Comparison of ENCODE assay signal across 22 cellular contexts in the genomic region with DNA sequence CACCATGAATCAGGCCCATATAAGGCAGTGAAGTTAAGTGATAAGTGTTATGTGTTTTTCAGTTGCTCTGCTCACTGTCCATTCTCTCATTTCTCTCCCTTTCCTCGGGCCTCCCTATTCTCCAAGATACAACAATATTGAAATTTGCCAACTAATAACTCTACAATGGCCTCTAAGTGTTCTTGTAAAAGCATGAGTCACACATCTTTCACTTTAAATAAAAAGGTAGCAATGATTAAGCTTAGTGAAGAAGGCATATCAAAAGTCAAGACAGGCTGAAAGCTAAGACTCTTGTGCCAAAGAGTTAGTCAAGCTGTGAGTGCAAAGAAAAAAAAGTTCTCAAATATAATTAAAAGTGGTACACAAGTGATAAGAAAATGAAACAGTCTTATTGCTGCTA.
"Had no signal": no experiment of that assay in that cellular context is flagged by ENCODE, and none has a peak within 500 bp of the region (broad histone marks: within the 10 kb centered on the region; RNA-seq: fewer than 3 reads in every experiment).

No MANE protein-coding gene starts in this region.

- H3K4me3 Mint-ChIP-seq: dendritic cell treated with granulocyte-macrophage colony-stimulating factor and Interleukin-4, amounts not matched to agents 40 ng/mL and 50 ng/mL, for 4 days; effector memory CD8-positive, alpha-beta T cell; immature natural killer cell; naive thymus-derived CD4-positive, alpha-beta T cell; nephron progenitor cell had no signal

- H3K4me1 ChIP-seq: esophagus squamous epithelium, parathyroid adenoma, prostate gland, right atrium auricular region, sigmoid colon, stomach, transverse colon had no signal

- H3K4me1 Mint-ChIP-seq: immature natural killer cell; naive thymus-derived CD4-positive, alpha-beta T cell had no signal

- FAIRE-seq: colon, kidney, small intestine had no signal

- H2AFZ ChIP-seq: parathyroid adenoma had no signal

- H3K36me3 ChIP-seq: esophagus squamous epithelium, prostate gland, right atrium auricular region, sigmoid colon, stomach, thoracic aorta, transverse colon had no signal

- H3K4me3 ChIP-seq: esophagus squamous epithelium, lung, prostate gland, right atrium auricular region, sigmoid colon, stomach, thoracic aorta, transverse colon had no signal

- H3K36me3 Mint-ChIP-seq: immature natural killer cell; naive thymus-derived CD4-positive, alpha-beta T cell had no signal

- H3K9ac ChIP-seq: parathyroid adenoma had no signal

- H3K9me3 ChIP-seq: esophagus squamous epithelium, prostate gland, sigmoid colon, thoracic aorta, transverse colon had no signal

- H3K27ac Mint-ChIP-seq: dendritic cell treated with granulocyte-macrophage colony-stimulating factor and Interleukin-4, amounts not matched to agents 40 ng/mL and 50 ng/mL, for 4 days; effector memory CD8-positive, alpha-beta T cell; immature natural killer cell; naive thymus-derived CD4-positive, alpha-beta T cell; nephron progenitor cell had no signal

- DNase-seq: effector memory CD8-positive, alpha-beta T cell; esophagus squamous epithelium; immature natural killer cell; kidney; left cardiac atrium; left ventricle myocardium superior; naive thymus-derived CD4-positive, alpha-beta T cell; nephron progenitor cell; sigmoid colon; small intestine; stimulated activated CD4-positive, alpha-beta T cell treated with anti-CD3 and anti-CD28 coated beads, Interleukin-12 subunit alpha, Interleukin-12 subunit beta, amount 100 ng/mL, for 4 hours; stimulated activated naive CD4-positive, alpha-beta T cell; stomach; substantia nigra; transverse colon had no signal

- H3K27ac ChIP-seq: esophagus squamous epithelium, parathyroid adenoma, prostate gland, right atrium auricular region, sigmoid colon, stomach, thoracic aorta, transverse colon had no signal

- H3K79me2 ChIP-seq: parathyroid adenoma had no signal

- H3K27me3 ChIP-seq: esophagus squamous epithelium, right atrium auricular region, sigmoid colon, stomach, transverse colon had no signal

- H3K27me3 Mint-ChIP-seq: dendritic cell treated with granulocyte-macrophage colony-stimulating factor and Interleukin-4, amounts not matched to agents 40 ng/mL and 50 ng/mL, for 4 days; effector memory CD8-positive, alpha-beta T cell; naive thymus-derived CD4-positive, alpha-beta T cell had no signal

- ATAC-seq: effector memory CD8-positive, alpha-beta T cell; left cardiac atrium; left ventricle myocardium superior; naive thymus-derived CD4-positive, alpha-beta T cell had no signal
